ENCODE assay signal across 1 cellular context in genomic region chr14:20684662-20685456, GRCh38.
TF ChIP-seq lines count a peak whose summit lies in the region.

No MANE protein-coding gene starts in this region.

TF ChIP-seq in HepG2, 621 proteins besides CTCF, POLR2A, EP300 and RAD21 (continued from another document and continues in another):
- peak; percentile 49; the same call in 1 of the 2 replicates for TF ChIP-seq ZNF687 (CRISPR knock-in tag; IDR thresholded peaks at IDR 0.05)
- no peak for TF ChIP-seq ZSCAN9 (CRISPR knock-in tag; IDR thresholded peaks at IDR 0.05; ENCODE audit: borderline replicate concordance)
- TF ChIP-seq ZNF331 (CRISPR knock-in tag; IDR thresholded peaks at IDR 0.05), result no peak
- no peak for TF ChIP-seq ZMYM3 (CRISPR knock-in tag; IDR thresholded peaks at IDR 0.05)
- TF ChIP-seq RCOR2 (CRISPR knock-in tag; IDR thresholded peaks at IDR 0.05), result no peak
- no peak; the same call in none of the 2 replicates for TF ChIP-seq ZSCAN31 (CRISPR knock-in tag; IDR thresholded peaks at IDR 0.05; ENCODE audit: low read depth)
- TF ChIP-seq KLF12 (CRISPR knock-in tag; IDR thresholded peaks at IDR 0.05; ENCODE audit: borderline replicate concordance), result no peak
- no peak for TF ChIP-seq ZKSCAN8 (CRISPR knock-in tag; IDR thresholded peaks at IDR 0.05; ENCODE audit: borderline replicate concordance)
- TF ChIP-seq MTA1 (CRISPR knock-in tag; IDR thresholded peaks at IDR 0.05; ENCODE audit: borderline replicate concordance), result no peak
- TF ChIP-seq, protein P1, sequence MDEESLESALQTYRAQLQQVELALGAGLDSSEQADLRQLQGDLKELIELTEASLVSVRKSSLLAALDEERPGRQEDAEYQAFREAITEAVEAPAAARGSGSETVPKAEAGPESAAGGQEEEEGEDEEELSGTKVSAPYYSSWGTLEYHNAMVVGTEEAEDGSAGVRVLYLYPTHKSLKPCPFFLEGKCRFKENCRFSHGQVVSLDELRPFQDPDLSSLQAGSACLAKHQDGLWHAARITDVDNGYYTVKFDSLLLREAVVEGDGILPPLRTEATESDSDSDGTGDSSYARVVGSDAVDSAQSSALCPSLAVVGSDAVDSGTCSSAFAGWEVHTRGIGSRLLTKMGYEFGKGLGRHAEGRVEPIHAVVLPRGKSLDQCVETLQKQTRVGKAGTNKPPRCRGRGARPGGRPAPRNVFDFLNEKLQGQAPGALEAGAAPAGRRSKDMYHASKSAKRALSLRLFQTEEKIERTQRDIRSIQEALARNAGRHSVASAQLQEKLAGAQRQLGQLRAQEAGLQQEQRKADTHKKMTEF (CRISPR knock-in tag; IDR thresholded peaks at IDR 0.05), result no peak
- TF ChIP-seq NAIF1 (CRISPR knock-in tag; IDR thresholded peaks at IDR 0.05; ENCODE audit: borderline replicate concordance), result no peak
- peak; percentile 31; the same call in 1 of the 2 replicates for TF ChIP-seq ZSCAN20 (CRISPR knock-in tag; IDR thresholded peaks at IDR 0.05; ENCODE audit: borderline replicate concordance)
- TF ChIP-seq ZNF317 (CRISPR knock-in tag; IDR thresholded peaks at IDR 0.05), result peak; percentile 10; the same call in 1 of the 2 replicates
- no peak for TF ChIP-seq ZBTB40 (IDR thresholded peaks at IDR 0.05)
- no peak for TF ChIP-seq ZBTB40 (CRISPR knock-in tag; IDR thresholded peaks at IDR 0.05)
- TF ChIP-seq, protein P2, sequence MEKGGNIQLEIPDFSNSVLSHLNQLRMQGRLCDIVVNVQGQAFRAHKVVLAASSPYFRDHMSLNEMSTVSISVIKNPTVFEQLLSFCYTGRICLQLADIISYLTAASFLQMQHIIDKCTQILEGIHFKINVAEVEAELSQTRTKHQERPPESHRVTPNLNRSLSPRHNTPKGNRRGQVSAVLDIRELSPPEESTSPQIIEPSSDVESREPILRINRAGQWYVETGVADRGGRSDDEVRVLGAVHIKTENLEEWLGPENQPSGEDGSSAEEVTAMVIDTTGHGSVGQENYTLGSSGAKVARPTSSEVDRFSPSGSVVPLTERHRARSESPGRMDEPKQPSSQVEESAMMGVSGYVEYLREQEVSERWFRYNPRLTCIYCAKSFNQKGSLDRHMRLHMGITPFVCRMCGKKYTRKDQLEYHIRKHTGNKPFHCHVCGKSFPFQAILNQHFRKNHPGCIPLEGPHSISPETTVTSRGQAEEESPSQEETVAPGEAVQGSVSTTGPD (CRISPR knock-in tag; IDR thresholded peaks at IDR 0.05), result peak; percentile 60; the same call in 1 of the 2 replicates
- no peak; the same call in 1 of the 2 replicates for TF ChIP-seq POLR2AphosphoS5 (IDR thresholded peaks at IDR 0.05; ENCODE audit: low read depth, low read length)
- no peak; the same call in 1 of the 2 replicates for TF ChIP-seq FOXA3 (CRISPR knock-in tag; IDR thresholded peaks at IDR 0.05)
- no peak for TF ChIP-seq ZNF598 (CRISPR knock-in tag; IDR thresholded peaks at IDR 0.05; ENCODE audit: borderline replicate concordance)
- TF ChIP-seq TCF12 (IDR thresholded peaks at IDR 0.05), result no peak
- 0 out of 2 replicates have a peak, but pooled peaks have one; percentile 41 for TF ChIP-seq TCF12 (CRISPR knock-in tag; IDR thresholded peaks at IDR 0.05)
- TF ChIP-seq, protein P3, sequence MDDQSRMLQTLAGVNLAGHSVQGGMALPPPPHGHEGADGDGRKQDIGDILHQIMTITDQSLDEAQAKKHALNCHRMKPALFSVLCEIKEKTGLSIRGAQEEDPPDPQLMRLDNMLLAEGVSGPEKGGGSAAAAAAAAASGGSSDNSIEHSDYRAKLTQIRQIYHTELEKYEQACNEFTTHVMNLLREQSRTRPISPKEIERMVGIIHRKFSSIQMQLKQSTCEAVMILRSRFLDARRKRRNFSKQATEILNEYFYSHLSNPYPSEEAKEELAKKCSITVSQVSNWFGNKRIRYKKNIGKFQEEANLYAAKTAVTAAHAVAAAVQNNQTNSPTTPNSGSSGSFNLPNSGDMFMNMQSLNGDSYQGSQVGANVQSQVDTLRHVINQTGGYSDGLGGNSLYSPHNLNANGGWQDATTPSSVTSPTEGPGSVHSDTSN (CRISPR knock-in tag; IDR thresholded peaks at IDR 0.05; ENCODE audit: borderline replicate concordance), result no peak; the same call in 1 of the 2 replicates
- no peak for TF ChIP-seq ZNF260 (CRISPR knock-in tag; IDR thresholded peaks at IDR 0.05; ENCODE audit: borderline replicate concordance, low read depth)
- TF ChIP-seq, protein P4, sequence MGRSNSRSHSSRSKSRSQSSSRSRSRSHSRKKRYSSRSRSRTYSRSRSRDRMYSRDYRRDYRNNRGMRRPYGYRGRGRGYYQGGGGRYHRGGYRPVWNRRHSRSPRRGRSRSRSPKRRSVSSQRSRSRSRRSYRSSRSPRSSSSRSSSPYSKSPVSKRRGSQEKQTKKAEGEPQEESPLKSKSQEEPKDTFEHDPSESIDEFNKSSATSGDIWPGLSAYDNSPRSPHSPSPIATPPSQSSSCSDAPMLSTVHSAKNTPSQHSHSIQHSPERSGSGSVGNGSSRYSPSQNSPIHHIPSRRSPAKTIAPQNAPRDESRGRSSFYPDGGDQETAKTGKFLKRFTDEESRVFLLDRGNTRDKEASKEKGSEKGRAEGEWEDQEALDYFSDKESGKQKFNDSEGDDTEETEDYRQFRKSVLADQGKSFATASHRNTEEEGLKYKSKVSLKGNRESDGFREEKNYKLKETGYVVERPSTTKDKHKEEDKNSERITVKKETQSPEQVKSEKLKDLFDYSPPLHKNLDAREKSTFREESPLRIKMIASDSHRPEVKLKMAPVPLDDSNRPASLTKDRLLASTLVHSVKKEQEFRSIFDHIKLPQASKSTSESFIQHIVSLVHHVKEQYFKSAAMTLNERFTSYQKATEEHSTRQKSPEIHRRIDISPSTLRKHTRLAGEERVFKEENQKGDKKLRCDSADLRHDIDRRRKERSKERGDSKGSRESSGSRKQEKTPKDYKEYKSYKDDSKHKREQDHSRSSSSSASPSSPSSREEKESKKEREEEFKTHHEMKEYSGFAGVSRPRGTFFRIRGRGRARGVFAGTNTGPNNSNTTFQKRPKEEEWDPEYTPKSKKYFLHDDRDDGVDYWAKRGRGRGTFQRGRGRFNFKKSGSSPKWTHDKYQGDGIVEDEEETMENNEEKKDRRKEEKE (IDR thresholded peaks at IDR 0.05), result no peak
- TF ChIP-seq ZFX (CRISPR knock-in tag; IDR thresholded peaks at IDR 0.05; ENCODE audit: low read depth), result peak; percentile 72; the same call in 1 of the 2 replicates
- TF ChIP-seq KMT2B (CRISPR knock-in tag; IDR thresholded peaks at IDR 0.05), result no peak; the same call in 1 of the 2 replicates
- TF ChIP-seq HNRNPH1 (optimal IDR thresholded peaks at IDR 0.05; ENCODE audit: low read depth, low read length), result no peak
- TF ChIP-seq, protein P5, sequence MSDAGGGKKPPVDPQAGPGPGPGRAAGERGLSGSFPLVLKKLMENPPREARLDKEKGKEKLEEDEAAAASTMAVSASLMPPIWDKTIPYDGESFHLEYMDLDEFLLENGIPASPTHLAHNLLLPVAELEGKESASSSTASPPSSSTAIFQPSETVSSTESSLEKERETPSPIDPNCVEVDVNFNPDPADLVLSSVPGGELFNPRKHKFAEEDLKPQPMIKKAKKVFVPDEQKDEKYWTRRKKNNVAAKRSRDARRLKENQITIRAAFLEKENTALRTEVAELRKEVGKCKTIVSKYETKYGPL (CRISPR knock-in tag; IDR thresholded peaks at IDR 0.05), result peak; percentile 24; the same call in 1 of the 2 replicates
- no peak for TF ChIP-seq WIZ (CRISPR knock-in tag; IDR thresholded peaks at IDR 0.05)
- no peak for TF ChIP-seq KDM1A (CRISPR knock-in tag; IDR thresholded peaks at IDR 0.05)
